In genomic region chr1:156874142-156874541, GRCh38 we compare ENCODE assay signal across 1 cellular context.
TF ChIP-seq lines count a peak whose summit lies in the region.

No MANE protein-coding gene starts in this region.

TF ChIP-seq in HepG2, 621 proteins besides CTCF, POLR2A, EP300 and RAD21:
- TF ChIP-seq ZSCAN12 (CRISPR knock-in tag; IDR thresholded peaks at IDR 0.05), result no peak
- TF ChIP-seq ZSCAN22 (CRISPR knock-in tag; IDR thresholded peaks at IDR 0.05), result peak; percentile 84
